In the genomic region with DNA sequence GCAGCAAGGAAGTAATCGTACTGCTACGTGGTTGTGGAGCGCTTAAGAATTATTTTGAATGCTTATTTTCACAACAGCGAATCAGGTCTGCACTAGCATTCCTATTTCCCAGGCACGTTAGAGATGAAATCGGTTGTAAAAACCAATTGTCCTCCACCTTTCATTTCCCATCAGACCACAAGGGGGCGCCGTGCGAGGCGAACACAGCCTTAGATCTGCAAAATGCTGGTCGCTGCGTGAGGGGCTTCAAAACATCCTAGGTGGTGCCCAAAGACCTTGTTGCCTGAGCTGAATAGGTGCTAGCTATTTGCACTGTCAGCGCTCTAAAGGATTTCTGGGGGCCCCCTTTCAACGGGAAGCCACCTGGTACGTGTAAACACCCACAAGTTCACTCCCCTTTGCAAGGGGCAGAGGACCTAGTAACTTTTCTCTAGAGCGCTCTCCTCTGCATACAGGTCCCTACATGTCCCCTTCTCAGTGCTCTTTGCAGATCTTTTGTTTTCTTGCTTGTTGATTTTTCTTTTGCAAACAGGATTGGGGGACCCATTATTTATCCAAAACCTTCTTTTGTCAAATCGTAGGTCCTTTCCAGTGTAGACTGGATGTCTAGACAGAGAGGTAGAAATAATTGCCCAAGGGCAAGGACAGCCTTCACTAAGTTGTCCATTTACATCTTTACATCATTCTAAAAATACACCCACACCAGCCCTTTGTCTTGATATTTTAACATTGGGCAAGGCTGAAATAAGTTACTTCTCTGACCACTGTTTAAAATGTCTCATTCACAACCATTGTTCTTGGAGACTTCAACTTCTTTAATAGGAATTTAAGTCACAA, we compare ENCODE assay signal across 7 cellular contexts. TPM values are rescaled to one million over a fixed set of nuclear protein-coding genes. Genes with fewer than 3 reads are reported as not detected.
DNase-seq lines count a peak whose midpoint lies in the region; ATAC-seq and TF ChIP-seq lines count a peak whose summit lies in the region.

No MANE protein-coding gene starts in this region.

- H3K27me3 ChIP-seq in brain microvascular endothelial cell (replicated peaks) = no peaks in the 10 kb centered on the region
- H3K27me3 ChIP-seq in kidney epithelial cell (ENCODE audit: control insufficient read depth, insufficient read depth, low read length) = no peaks in the 10 kb centered on the region

- H3K36me3 ChIP-seq in brain microvascular endothelial cell (replicated peaks) = no peaks in the 10 kb centered on the region
- no peaks in the 10 kb centered on the region for H3K36me3 ChIP-seq in kidney epithelial cell (ENCODE audit: control insufficient read depth, insufficient read depth, low read length)

- no peak overlapping the region for H3K4me3 ChIP-seq in brain microvascular endothelial cell (ENCODE audit: low read depth, low read length)
- H3K4me3 ChIP-seq in kidney epithelial cell (ENCODE audit: low read depth, low read length) = no peak overlapping the region

- no peak overlapping the region for H3K27ac ChIP-seq in brain microvascular endothelial cell

- no peak for ATAC-seq in HG03280 (IDR thresholded peaks at IDR 0.05; ENCODE audit: unreplicated experiment)

- TF ChIP-seq CTCF in GM12874 (IDR thresholded peaks at IDR 0.05; ENCODE audit: insufficient read depth, low read depth, low read length) (peak; percentile 80), brain microvascular endothelial cell (IDR thresholded peaks at IDR 0.05; ENCODE audit: low read depth, low read length, missing control alignments) (peak; percentile 89), kidney epithelial cell (IDR thresholded peaks at IDR 0.05; ENCODE audit: insufficient read depth, low read length, poor library complexity, severe bottlenecking) (peak; percentile 79)

- in situ Hi-C loops in brain microvascular endothelial cell (cut with HindIII; ENCODE audit: low pct_ligation_motif_present, low sequenced_read_pairs) = no loop called here

- peak; percentile 17 for DNase-seq in LoVo (ENCODE audit: low spot score)
- DNase-seq in UCSD-AML1 (lab: John Stamatoyannopoulos, UW; ENCODE audit: unreplicated experiment) = peak; percentile 70
- DNase-seq in brain microvascular endothelial cell = peak; percentile 55
- DNase-seq in kidney epithelial cell (ENCODE audit: low read depth) = no peak
- peak; percentile 79 to 81 for DNase-seq in stimulated activated CD4-positive, alpha-beta T cell treated with anti-CD3 and anti-CD28 coated beads, Interleukin-2, amount 100 ng/mL, for 48 hours

RNA-seq across cellular contexts. Expression of a gene that starts 59.7 kb away (rescaled TPM):
- total RNA-seq in kidney epithelial cell = 48.3 and 53.5 TPM in 2 replicates
